Comparison of ENCODE assay signal across 8 cellular contexts in genomic region chr14:52790011-52790755, GRCh38. TPM values are rescaled to one million over a fixed set of nuclear protein-coding genes. Genes with fewer than 3 reads are reported as not detected.
DNase-seq lines count a peak whose midpoint lies in the region; ATAC-seq, FAIRE-seq and TF ChIP-seq lines count a peak whose summit lies in the region.

No MANE protein-coding gene starts in this region.

- ATAC-seq in GM23338, result peak; percentile 14; the same call in 2 of the 3 replicates

- H4K20me1 ChIP-seq in GM23338 (replicated peaks; ENCODE audit: insufficient read depth), result peaks cover 8% of the 10 kb centered on the region; the same call in 1 of the 2 replicates

- H3K9me3 ChIP-seq in ascending aorta, result no peaks in the 10 kb centered on the region
- H3K9me3 ChIP-seq in liver (ENCODE audit: control insufficient read depth in 4 of 4, low read length in 3 of 4), result no peaks in the 10 kb centered on the region

- no peak for TF ChIP-seq RAD21 in liver (IDR thresholded peaks at IDR 0.05)

- no peaks in the 10 kb centered on the region for H3F3A ChIP-seq in GM23338 (replicated peaks; ENCODE audit: low read depth)

- TF ChIP-seq CTCF in GM23338 (conservative IDR thresholded peaks at IDR 0.05; ENCODE audit: low read depth in 2 of 2), result no peak
- no peak for TF ChIP-seq CTCF in ascending aorta (IDR thresholded peaks at IDR 0.05)
- no peak for TF ChIP-seq CTCF in liver (IDR thresholded peaks at IDR 0.05; ENCODE audit: low read depth, low read length, missing input control)

- H3K27me3 ChIP-seq in ACC112 (ENCODE audit: insufficient read depth, low read length) (no peaks in the 10 kb centered on the region), GM23338 (ENCODE audit: insufficient read depth) (no peaks in the 10 kb centered on the region), ascending aorta (no peaks in the 10 kb centered on the region), liver (ENCODE audit: control insufficient read depth in 4 of 4, insufficient read depth in 4 of 4, low read length in 3 of 4) (no peaks in the 10 kb centered on the region)

- H3K27ac ChIP-seq in ACC112 (ENCODE audit: low read depth, low read length) (peak overlapping the region; percentile 99), GM23338 (ENCODE audit: low read depth) (no peak overlapping the region), ascending aorta (peak overlapping the region in 1 of 2 donors; percentile 95), liver (ENCODE audit: low read depth in 1 of 2, low read length in 2 of 2) (peak overlapping the region; percentile 92 to 96)

- H3K27me3 Mint-ChIP-seq in GM23338 (ENCODE audit: insufficient read depth, low read depth, poor library complexity), result peaks cover 3% of the 10 kb centered on the region

- WGBS in liver, result 22% methylated on average over 18 of the region's 18 CpGs

- peaks cover 31% of the 10 kb centered on the region for H3K4me1 ChIP-seq in ACC112 (ENCODE audit: control insufficient read depth, insufficient read depth, low read length, unreplicated experiment)
- H3K4me1 ChIP-seq in GM23338 (ENCODE audit: insufficient read depth), result peaks cover 19% of the 10 kb centered on the region
- H3K4me1 ChIP-seq in ascending aorta, result peaks cover 6 to 23% of the 10 kb centered on the region in 2 donors
- peaks cover 3 to 18% (median 16%) of the 10 kb centered on the region in 4 donors for H3K4me1 ChIP-seq in liver (ENCODE audit: control insufficient read depth in 4 of 4, insufficient read depth in 4 of 4, low read length in 3 of 4)

- DNase-seq in GM23338 (ENCODE audit: low spot score) (peak; percentile 59), ascending aorta (ENCODE audit: low spot score in 2 of 2) (no peak), urothelium cell line (ENCODE audit: low spot score) (peak; percentile 35), GM03348 (ENCODE audit: low spot score) (no peak), T1000 (lab: John Stamatoyannopoulos, UW) (no peak), midbrain (lab: John Stamatoyannopoulos, UW) (no peak)

- peaks cover 11% of the 10 kb centered on the region for H3K36me3 ChIP-seq in ACC112 (ENCODE audit: insufficient read depth, low read length)
- no peaks in the 10 kb centered on the region for H3K36me3 ChIP-seq in GM23338 (ENCODE audit: insufficient read depth)
- no peaks in the 10 kb centered on the region for H3K36me3 ChIP-seq in ascending aorta
- no peaks in the 10 kb centered on the region for H3K36me3 ChIP-seq in liver (ENCODE audit: control insufficient read depth in 4 of 4, insufficient read depth in 3 of 4, low read depth in 1 of 4, low read length in 3 of 4)

- peak overlapping the region; percentile 55; the same call in 1 of the 2 replicates for H3K27ac Mint-ChIP-seq in GM23338

- FAIRE-seq in urothelium cell line (lab: Jason Lieb, UNC), result no peak

- peak overlapping the region; percentile 80 for H3K4me2 ChIP-seq in GM23338

- no peak overlapping the region for H2AFZ ChIP-seq in ACC112 (ENCODE audit: low read length, unreplicated experiment)
- peak overlapping the region; percentile 0; the same call in 1 of the 2 replicates for H2AFZ ChIP-seq in GM23338

- H3K4me3 ChIP-seq in ACC112 (ENCODE audit: low read depth, low read length), result peak overlapping the region; percentile 97
- H3K4me3 ChIP-seq in GM23338, result peak overlapping the region; percentile 68
- peak overlapping the region; percentile 83 to 91 for H3K4me3 ChIP-seq in ascending aorta
- peak overlapping the region; percentile 71 to 89 (median 84) for H3K4me3 ChIP-seq in liver (ENCODE audit: low read depth in 1 of 3, low read length in 3 of 3)

- intact Hi-C loops in ascending aorta (cut with DNase I), result loop anchor here (5.0 to 10.0 kb wide), 3 partner anchors 93 to 1165 kb away; partner anchors contain the start of genes BMP4, DDHD1 and ERO1A

- H3K36me3 Mint-ChIP-seq in GM23338 (ENCODE audit: low read depth), result peaks cover 5% of the 10 kb centered on the region; the same call in 2 of the 3 replicates

- H3K4me1 Mint-ChIP-seq in GM23338, result peaks cover 15% of the 10 kb centered on the region

- H3K9ac ChIP-seq in liver (ENCODE audit: low read depth in 1 of 2, low read length in 2 of 2), result peak overlapping the region; percentile 84 to 94

- H3K79me2 ChIP-seq in ACC112 (ENCODE audit: control insufficient read depth, insufficient read depth, low read length, unreplicated experiment) (peaks cover 64% of the 10 kb centered on the region), GM23338 (replicated peaks; ENCODE audit: insufficient read depth) (peaks cover 49% of the 10 kb centered on the region)

- no peaks in the 10 kb centered on the region for H3K9me2 ChIP-seq in GM23338 (ENCODE audit: insufficient read depth)

- H3K9me3 Mint-ChIP-seq in GM23338, result no peaks in the 10 kb centered on the region; the same call in 2 of the 3 replicates

- H3K4me3 Mint-ChIP-seq in GM23338, result peak overlapping the region; percentile 84

TF ChIP-seq in GM23338, 12 proteins besides CTCF, POLR2A, EP300 and RAD21 (continues in another document):
- TF ChIP-seq REST (IDR thresholded peaks at IDR 0.05; ENCODE audit: unreplicated experiment), result no peak
- TF ChIP-seq JUNB (IDR thresholded peaks at IDR 0.05; ENCODE audit: unreplicated experiment), result no peak

TF ChIP-seq in liver, 16 proteins besides CTCF, POLR2A, EP300 and RAD21:
- TF ChIP-seq ZBTB33 (IDR thresholded peaks at IDR 0.05) (no peak), SP1 (IDR thresholded peaks at IDR 0.05) (no peak), GABPA (IDR thresholded peaks at IDR 0.05 in 1 of 2, conservative IDR thresholded peaks at IDR 0.05 in 1 of 2) (no peak), JUND (IDR thresholded peaks at IDR 0.05) (no peak), FOXA1 (IDR thresholded peaks at IDR 0.05) (no peak), HNF4A (conservative IDR thresholded peaks at IDR 0.05) (no peak), FOXA2 (IDR thresholded peaks at IDR 0.05) (no peak), TAF1 (conservative IDR thresholded peaks at IDR 0.05) (no peak), HNF4G (IDR thresholded peaks at IDR 0.05) (no peak), YY1 (IDR thresholded peaks at IDR 0.05) (no peak), REST (IDR thresholded peaks at IDR 0.05) (no peak), MAX (IDR thresholded peaks at IDR 0.05) (no peak), EGR1 (IDR thresholded peaks at IDR 0.05; ENCODE audit: low read depth in 2 of 2) (no peak)

RNA-seq across cellular contexts. Expression of gene GNPNAT1, which starts 1.2 kb away (rescaled TPM):
- total RNA-seq in GM23338 (2014; rRNA removed; shearing (Covaris generic)), result 67.9 and 68.7 TPM in 2 replicates
- polyA plus RNA-seq in GM23338 (2016; fragmentation: Nextera tagmentation; extraction: Ambion mirVana) (42.1 and 44.4 TPM in 2 replicates), liver (10 to 100 TPM; 24.9 to 29.4 TPM)
- total RNA-seq in ascending aorta (39.9 TPM), liver (10 to 100 TPM; 25.1 to 50.9 TPM)

Comparison
In these comparisons a context has a peak if more than half of its experiments do, and no peak if none do; other contexts are left out.
1. DNase-seq: peak in GM23338 (single experiment) and urothelium cell line (single experiment); none in ascending aorta (0 of 2), GM03348 (single experiment), T1000 (single experiment) and midbrain (single experiment).
2. Peak in every context shown above with its lines, with median percentiles within 50 percentile points of each other: H3K4me3 ChIP-seq.